ENCODE assay signal across 13 cellular contexts in the genomic region with DNA sequence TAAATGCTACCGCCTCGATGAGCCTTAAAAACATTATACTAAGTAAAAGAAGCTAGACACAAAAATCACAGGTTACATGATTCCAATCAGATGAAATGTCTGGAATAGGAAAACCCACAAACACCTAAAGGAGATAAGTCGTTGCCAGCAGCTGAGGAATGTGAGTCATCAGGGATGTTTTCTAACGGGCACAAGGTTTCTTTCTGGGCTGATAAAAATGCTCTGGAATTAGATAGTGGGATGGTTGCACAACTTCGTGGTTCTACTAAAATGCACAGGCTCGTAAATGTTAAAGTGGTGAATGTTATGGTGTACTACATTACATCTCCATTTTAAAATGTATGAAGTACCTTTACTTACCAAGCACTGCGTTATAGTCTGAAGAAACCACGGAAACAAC. TPM values are rescaled to one million over a fixed set of nuclear protein-coding genes. Genes with fewer than 3 reads are reported as not detected.
DNase-seq lines count a peak whose midpoint lies in the region; TF ChIP-seq lines count a peak whose summit lies in the region.
"Had no signal": no experiment of that assay in that cellular context is flagged by ENCODE, and none has a peak within 500 bp of the region (broad histone marks: within the 10 kb centered on the region; RNA-seq: fewer than 3 reads in every experiment).

No MANE protein-coding gene starts in this region.

- DNase-seq in H4 (ENCODE audit: low spot score), result peak; percentile 30
- DNase-seq in RWPE1 (ENCODE audit: low spot score), result peak; percentile 89
- DNase-seq in fibroblast of mammary gland (ENCODE audit: low read depth), result peak; percentile 38
- DNase-seq in retinal pigment epithelial cell (ENCODE audit: low read depth), result peak; percentile 44
- DNase-seq in NCI-H1694 (lab: John Stamatoyannopoulos, UW), result no peak
- no peak for DNase-seq in activated CD4-positive, alpha-beta T cell treated with anti-CD3 and anti-CD28 coated beads for 1 hour
- DNase-seq in OCI-M2 (lab: John Stamatoyannopoulos, UW; ENCODE audit: unreplicated experiment), result no peak
- no peak for DNase-seq in GM19238 (ENCODE audit: insufficient read length, low spot score)
- DNase-seq: activated B cell treated with CpG ODN at 0.5 μM for 24 hours, cortex of kidney, NCI-H2171, stomach had no signal

- CTCF ChIA-PET in RWPE1 (lab: Yijun Ruan, JAX), result interaction anchor here (0.6 kb wide), 2 partner anchors 14 to 1008 kb away, joined by 3 read pairs; no protein-coding TSS in a partner anchor

- peak overlapping the region; percentile 74; the same call in 1 of the 2 replicates for H3K27ac ChIP-seq in RWPE1
- H3K27ac ChIP-seq: stomach had no signal

- H3K4me3 ChIP-seq in fibroblast of mammary gland (ENCODE audit: control insufficient read depth, low read depth, low read length) (no peak overlapping the region), retinal pigment epithelial cell (ENCODE audit: low read length) (no peak overlapping the region)
- H3K4me3 ChIP-seq: GM12878, stomach had no signal

- POLR2A ChIA-PET in RWPE1 (lab: Yijun Ruan, JAX; ENCODE audit: low non-redundant PET), result no interaction called here

- TF ChIP-seq CTCF in RWPE1 (conservative IDR thresholded peaks at IDR 0.05; ENCODE audit: low read depth), result no peak
- TF ChIP-seq CTCF in fibroblast of mammary gland (conservative IDR thresholded peaks at IDR 0.05; ENCODE audit: control insufficient read depth, insufficient read depth, low read depth, low read length), result no peak
- no peak for TF ChIP-seq CTCF in retinal pigment epithelial cell (conservative IDR thresholded peaks at IDR 0.05; ENCODE audit: low read depth, low read length)

RNA-seq across cellular contexts. Expression of gene ABLIM1, which starts 9.7 kb away (rescaled TPM):
- 1.2 and 4.5 TPM in 2 replicates for total RNA-seq in H4 (2014; rRNA removed; shearing (Covaris generic))

Comparison
In these comparisons a context has a peak if more than half of its experiments do, and no peak if none do; other contexts are left out.
1. DNase-seq: peak in H4 (single experiment), RWPE1 (single experiment), fibroblast of mammary gland (single experiment) and retinal pigment epithelial cell (single experiment); none in NCI-H1694 (single experiment), activated CD4-positive, alpha-beta T cell treated with anti-CD3 and anti-CD28 coated beads for 1 hour (single experiment), OCI-M2 (single experiment) and GM19238 (single experiment).